11 cellular contexts compared by ENCODE assay signal in genomic region chr12:110312581-110313360, GRCh38. TPM values are rescaled to one million over a fixed set of nuclear protein-coding genes. Genes with fewer than 3 reads are reported as not detected.
DNase-seq lines count a peak whose midpoint lies in the region; ATAC-seq and TF ChIP-seq lines count a peak whose summit lies in the region.
"Had no signal": no experiment of that assay in that cellular context is flagged by ENCODE, and none has a peak within 500 bp of the region (broad histone marks: within the 10 kb centered on the region; RNA-seq: fewer than 3 reads in every experiment).

No MANE protein-coding gene starts in this region.

- TF ChIP-seq CTCF in breast epithelium (IDR thresholded peaks at IDR 0.05) (no peak), mesothelial cell of epicardium (IDR thresholded peaks at IDR 0.05; ENCODE audit: unreplicated experiment) (no peak), tibial nerve (IDR thresholded peaks at IDR 0.05) (no peak)

- no peaks in the 10 kb centered on the region for H3K9me3 Mint-ChIP-seq in mesothelial cell of epicardium
- H3K9me3 Mint-ChIP-seq: central memory CD8-positive, alpha-beta T cell had no signal

- no peak for TF ChIP-seq EP300 in tibial nerve (IDR thresholded peaks at IDR 0.05)

- WGBS in tibial nerve, 2 donors: 81 to 84% methylated on average over 10 of the region's 10 CpGs

- no peak overlapping the region for H3K4me3 ChIP-seq in breast epithelium
- no peak overlapping the region for H3K4me3 ChIP-seq in tibial nerve
- H3K4me3 ChIP-seq: GM12878 had no signal

- H3K9me3 ChIP-seq in breast epithelium: no peaks in the 10 kb centered on the region
- no peaks in the 10 kb centered on the region for H3K9me3 ChIP-seq in tibial nerve

- peak overlapping the region; percentile 79 for H3K27ac Mint-ChIP-seq in mesothelial cell of epicardium

- H3K36me3 Mint-ChIP-seq in mesothelial cell of epicardium: peaks cover 32% of the 10 kb centered on the region

- H3K27me3 ChIP-seq in breast epithelium (no peaks in the 10 kb centered on the region), tibial nerve (no peaks in the 10 kb centered on the region)

- TF ChIP-seq POLR2A in breast epithelium (IDR thresholded peaks at IDR 0.05): no peak
- TF ChIP-seq POLR2A in tibial nerve (IDR thresholded peaks at IDR 0.05): no peak

- peaks cover 0 to 7% of the 10 kb centered on the region in 2 donors for H3K4me1 ChIP-seq in breast epithelium
- peaks cover 0 to 26% (median 14%) of the 10 kb centered on the region in 4 donors for H3K4me1 ChIP-seq in tibial nerve

- intact Hi-C loops in breast epithelium (cut with DNase I; ENCODE audit: low total_unique reads): no loop called here

- H3K27ac ChIP-seq in breast epithelium (peak overlapping the region; percentile 49 to 57), tibial nerve (peak overlapping the region in 1 of 4 donors; percentile 15)

- DNase-seq in AG20443 (ENCODE audit: low spot score): peak; percentile 29
- peak; percentile 90 for DNase-seq in M059J (ENCODE audit: low read depth)
- no peak for DNase-seq in breast epithelium (ENCODE audit: low spot score in 2 of 2)
- no peak for DNase-seq in mesothelial cell of epicardium (ENCODE audit: low spot score in 2 of 2, unreplicated experiment in 2 of 2)
- no peak for DNase-seq in tibial nerve (ENCODE audit: low spot score in 2 of 2)
- no peak for DNase-seq in SHP77 (lab: John Stamatoyannopoulos, UW)
- DNase-seq: NCI-H187 treated with DMSO at 0.1 percent for 48 hours had no signal

- H3K4me1 Mint-ChIP-seq in mesothelial cell of epicardium: peaks cover 7% of the 10 kb centered on the region

- H3K4me3 Mint-ChIP-seq in mesothelial cell of epicardium: no peak overlapping the region
- H3K4me3 Mint-ChIP-seq: central memory CD8-positive, alpha-beta T cell had no signal

- H3K36me3 ChIP-seq in breast epithelium (no peaks in the 10 kb centered on the region), tibial nerve (peaks cover 0 to 1% (median 0%) of the 10 kb centered on the region in 3 donors)

- ATAC-seq in HG03039 (IDR thresholded peaks at IDR 0.05; ENCODE audit: unreplicated experiment) (no peak), GM18502 (IDR thresholded peaks at IDR 0.05; ENCODE audit: poor library complexity, unreplicated experiment) (no peak)
- ATAC-seq: GM12878 had no signal

- H3K27me3 Mint-ChIP-seq in mesothelial cell of epicardium (ENCODE audit: low read depth): no peaks in the 10 kb centered on the region
- H3K27me3 Mint-ChIP-seq: central memory CD8-positive, alpha-beta T cell had no signal

RNA-seq across cellular contexts. Expression of gene ATP2A2, which starts 31.7 kb away (rescaled TPM):
- 86.9 and 140 TPM in 2 replicates for total RNA-seq in M059J (2014; rRNA removed; shearing (Covaris generic))
- 100 to 1,000 TPM in 2 of 3 donors, 10 to 100 TPM in 1; 95.1 to 109 (median 102) TPM for total RNA-seq in breast epithelium
- 179 to 186 TPM (median 182 TPM) in 3 replicates for total RNA-seq in mesothelial cell of epicardium
- 100 to 1,000 TPM in 2 of 4 donors, 10 to 100 TPM in 2; 77.8 to 106 (median 90.1) TPM for total RNA-seq in tibial nerve

Comparison
In these comparisons a context has a peak if more than half of its experiments do, and no peak if none do; other contexts are left out.
1. DNase-seq: peak in AG20443 (single experiment) and M059J (single experiment); none in breast epithelium (0 of 2), mesothelial cell of epicardium (0 of 2), tibial nerve (0 of 2) and SHP77 (0 of 2).